In genomic region chr1:23341829-23342697, GRCh38 we compare ENCODE assay signal across 8 cellular contexts. TPM values are rescaled to one million over a fixed set of nuclear protein-coding genes. Genes with fewer than 3 reads are reported as not detected.
A peak's percentile ranks its signal among the peaks of the same experiment; 100 is the strongest.
DNase-seq lines count a peak whose midpoint lies in the region; ATAC-seq and TF ChIP-seq lines count a peak whose summit lies in the region.

No MANE protein-coding gene starts in this region.

- H3K27ac Mint-ChIP-seq in HFFc6 (peak overlapping the region; percentile 96), T-helper 17 cell (peak overlapping the region; percentile 94)

- H3K27ac ChIP-seq in skin epidermis: peak overlapping the region in 15 of 21 experiments; percentile 6 to 100 (median 97)

- H3K27me3 Mint-ChIP-seq in HFFc6 (ENCODE audit: insufficient read depth): peaks cover 3% of the 10 kb centered on the region; the same call in 1 of the 2 replicates
- H3K27me3 Mint-ChIP-seq in T-helper 17 cell: no peaks in the 10 kb centered on the region

- TF ChIP-seq CTCF in HFFc6 (IDR thresholded peaks at IDR 0.05) (no peak), fibroblast of pulmonary artery (IDR thresholded peaks at IDR 0.05; ENCODE audit: low read length, missing control alignments) (no peak)

- TF ChIP-seq POLR2A in GM18505 (IDR thresholded peaks at IDR 0.05; ENCODE audit: borderline replicate concordance, extremely low read depth, insufficient read depth, insufficient read length): no peak

- no peak for ATAC-seq in T-helper 17 cell
- ATAC-seq in HG03354 (IDR thresholded peaks at IDR 0.05; ENCODE audit: poor library complexity, severe bottlenecking, unreplicated experiment): no peak
- ATAC-seq in GM18505 (IDR thresholded peaks at IDR 0.05; ENCODE audit: unreplicated experiment): no peak

- H3K36me3 Mint-ChIP-seq in HFFc6 (ENCODE audit: low read depth) (peaks cover 41% of the 10 kb centered on the region), T-helper 17 cell (ENCODE audit: low read depth) (no peaks in the 10 kb centered on the region)

- H3K4me1 Mint-ChIP-seq in HFFc6 (ENCODE audit: low read depth) (peaks cover 61% of the 10 kb centered on the region), T-helper 17 cell (peaks cover 52% of the 10 kb centered on the region)

- no peak for DNase-seq in HFFc6
- DNase-seq in T-helper 17 cell: no peak
- peak; percentile 50 for DNase-seq in fibroblast of pulmonary artery (ENCODE audit: low read depth)
- no peak for DNase-seq in KG1 (lab: John Stamatoyannopoulos, UW)
- DNase-seq in NCI-H510A (lab: John Stamatoyannopoulos, UW): no peak

- H3K9me3 ChIP-seq in T-helper 17 cell (ENCODE audit: control insufficient read depth, low read length, poor library complexity, severe bottlenecking): no peaks in the 10 kb centered on the region

- H3K9me3 Mint-ChIP-seq in HFFc6: no peaks in the 10 kb centered on the region

- H3K4me3 ChIP-seq in fibroblast of pulmonary artery (replicated peaks; ENCODE audit: low read depth, low read length): peak overlapping the region; percentile 86
- H3K4me3 ChIP-seq in skin epidermis: peak overlapping the region; percentile 74 to 98 (median 84)

- H3K4me3 Mint-ChIP-seq in HFFc6 (peak overlapping the region; percentile 95), T-helper 17 cell (peak overlapping the region; percentile 91)

RNA-seq across cellular contexts. Expression of gene HNRNPR, which starts 2.0 kb away (rescaled TPM):
- 100 to 1,000 TPM; 115 to 147 (median 144) TPM for total RNA-seq in HFFc6 (2021; fragmentation: NEBNext Ultra II Directional; extraction: Animal tissue kit (Norgen Biotek cat#: 25700))
- 100 to 1,000 TPM; 104 to 119 TPM for total RNA-seq in T-helper 17 cell

RNA-seq across cellular contexts. Expression of gene ZNF436, which starts 27.6 kb away (rescaled TPM):
- total RNA-seq in HFFc6 (2021; fragmentation: NEBNext Ultra II Directional; extraction: Animal tissue kit (Norgen Biotek cat#: 25700)): 1 to 10 TPM; 7.3 to 9.9 (median 8.8) TPM
- total RNA-seq in T-helper 17 cell: 1 to 10 TPM; 3.1 to 3.3 TPM
